ENCODE assay signal across 1 cellular context in genomic region chr15:67973846-67974245, GRCh38.
A peak's percentile ranks its signal among the peaks of the same experiment; 100 is the strongest.
TF ChIP-seq lines count a peak whose summit lies in the region.

No MANE protein-coding gene starts in this region.

TF ChIP-seq in HEK293, 187 proteins besides CTCF, POLR2A, EP300 and RAD21 (continued from another document):
- TF ChIP-seq ZBTB26 (tag by site-specific recombination; optimal IDR thresholded peaks at IDR 0.05): no peak
- TF ChIP-seq, protein P1, sequence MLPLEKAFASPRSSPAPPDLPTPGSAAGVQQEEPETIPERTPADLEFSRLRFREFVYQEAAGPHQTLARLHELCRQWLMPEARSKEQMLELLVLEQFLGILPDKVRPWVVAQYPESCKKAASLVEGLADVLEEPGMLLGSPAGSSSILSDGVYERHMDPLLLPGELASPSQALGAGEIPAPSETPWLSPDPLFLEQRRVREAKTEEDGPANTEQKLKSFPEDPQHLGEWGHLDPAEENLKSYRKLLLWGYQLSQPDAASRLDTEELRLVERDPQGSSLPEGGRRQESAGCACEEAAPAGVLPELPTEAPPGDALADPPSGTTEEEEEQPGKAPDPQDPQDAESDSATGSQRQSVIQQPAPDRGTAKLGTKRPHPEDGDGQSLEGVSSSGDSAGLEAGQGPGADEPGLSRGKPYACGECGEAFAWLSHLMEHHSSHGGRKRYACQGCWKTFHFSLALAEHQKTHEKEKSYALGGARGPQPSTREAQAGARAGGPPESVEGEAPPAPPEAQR (tag by site-specific recombination; IDR thresholded peaks at IDR 0.05): no peak
- TF ChIP-seq GLIS1 (tag by site-specific recombination; IDR thresholded peaks at IDR 0.05): peak; percentile 46
- TF ChIP-seq ZNF18 (tag by site-specific recombination; IDR thresholded peaks at IDR 0.05): no peak
- no peak for TF ChIP-seq ZNF792 (tag by site-specific recombination; IDR thresholded peaks at IDR 0.05)
- no peak for TF ChIP-seq KLF16 (tag by site-specific recombination; IDR thresholded peaks at IDR 0.05)
- TF ChIP-seq, protein P2, sequence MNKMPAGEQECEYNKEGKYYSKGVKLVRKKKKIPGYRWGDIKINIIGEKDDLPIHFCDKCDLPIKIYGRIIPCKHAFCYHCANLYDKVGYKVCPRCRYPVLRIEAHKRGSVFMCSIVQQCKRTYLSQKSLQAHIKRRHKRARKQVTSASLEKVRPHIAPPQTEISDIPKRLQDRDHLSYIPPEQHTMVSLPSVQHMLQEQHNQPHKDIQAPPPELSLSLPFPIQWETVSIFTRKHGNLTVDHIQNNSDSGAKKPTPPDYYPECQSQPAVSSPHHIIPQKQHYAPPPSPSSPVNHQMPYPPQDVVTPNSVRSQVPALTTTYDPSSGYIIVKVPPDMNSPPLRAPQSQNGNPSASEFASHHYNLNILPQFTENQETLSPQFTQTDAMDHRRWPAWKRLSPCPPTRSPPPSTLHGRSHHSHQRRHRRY (tag by site-specific recombination; IDR thresholded peaks at IDR 0.05): no peak
- no peak for TF ChIP-seq ZNF292 (tag by site-specific recombination; IDR thresholded peaks at IDR 0.05; ENCODE audit: borderline replicate concordance, low read depth)
- TF ChIP-seq ZFP69B (tag by site-specific recombination; IDR thresholded peaks at IDR 0.05): peak; percentile 94
- no peak for TF ChIP-seq ZNF324 (tag by site-specific recombination; IDR thresholded peaks at IDR 0.05)
- TF ChIP-seq, protein P3, sequence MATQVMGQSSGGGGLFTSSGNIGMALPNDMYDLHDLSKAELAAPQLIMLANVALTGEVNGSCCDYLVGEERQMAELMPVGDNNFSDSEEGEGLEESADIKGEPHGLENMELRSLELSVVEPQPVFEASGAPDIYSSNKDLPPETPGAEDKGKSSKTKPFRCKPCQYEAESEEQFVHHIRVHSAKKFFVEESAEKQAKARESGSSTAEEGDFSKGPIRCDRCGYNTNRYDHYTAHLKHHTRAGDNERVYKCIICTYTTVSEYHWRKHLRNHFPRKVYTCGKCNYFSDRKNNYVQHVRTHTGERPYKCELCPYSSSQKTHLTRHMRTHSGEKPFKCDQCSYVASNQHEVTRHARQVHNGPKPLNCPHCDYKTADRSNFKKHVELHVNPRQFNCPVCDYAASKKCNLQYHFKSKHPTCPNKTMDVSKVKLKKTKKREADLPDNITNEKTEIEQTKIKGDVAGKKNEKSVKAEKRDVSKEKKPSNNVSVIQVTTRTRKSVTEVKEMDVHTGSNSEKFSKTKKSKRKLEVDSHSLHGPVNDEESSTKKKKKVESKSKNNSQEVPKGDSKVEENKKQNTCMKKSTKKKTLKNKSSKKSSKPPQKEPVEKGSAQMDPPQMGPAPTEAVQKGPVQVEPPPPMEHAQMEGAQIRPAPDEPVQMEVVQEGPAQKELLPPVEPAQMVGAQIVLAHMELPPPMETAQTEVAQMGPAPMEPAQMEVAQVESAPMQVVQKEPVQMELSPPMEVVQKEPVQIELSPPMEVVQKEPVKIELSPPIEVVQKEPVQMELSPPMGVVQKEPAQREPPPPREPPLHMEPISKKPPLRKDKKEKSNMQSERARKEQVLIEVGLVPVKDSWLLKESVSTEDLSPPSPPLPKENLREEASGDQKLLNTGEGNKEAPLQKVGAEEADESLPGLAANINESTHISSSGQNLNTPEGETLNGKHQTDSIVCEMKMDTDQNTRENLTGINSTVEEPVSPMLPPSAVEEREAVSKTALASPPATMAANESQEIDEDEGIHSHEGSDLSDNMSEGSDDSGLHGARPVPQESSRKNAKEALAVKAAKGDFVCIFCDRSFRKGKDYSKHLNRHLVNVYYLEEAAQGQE (tag by site-specific recombination; IDR thresholded peaks at IDR 0.05): no peak
- no peak for TF ChIP-seq ZBTB8A (tag by site-specific recombination; IDR thresholded peaks at IDR 0.05)
